In genomic region chr16:46853713-46854443, GRCh38 we compare ENCODE assay signal across 8 cellular contexts. TPM values are rescaled to one million over a fixed set of nuclear protein-coding genes. Genes with fewer than 3 reads are reported as not detected.
DNase-seq lines count a peak whose midpoint lies in the region; ATAC-seq and TF ChIP-seq lines count a peak whose summit lies in the region.

No MANE protein-coding gene starts in this region.

- H3K4me3 ChIP-seq in LNCaP clone FGC (ENCODE audit: low read depth, low read length) (no peak overlapping the region), adipocyte (ENCODE audit: low read length) (no peak overlapping the region), heart left ventricle (no peak overlapping the region), psoas muscle (no peak overlapping the region)

- H3K9me3 ChIP-seq in adipocyte (ENCODE audit: control insufficient read depth, low read length) (no peaks in the 10 kb centered on the region), heart left ventricle (no peaks in the 10 kb centered on the region), psoas muscle (no peaks in the 10 kb centered on the region)

- H3K36me3 ChIP-seq in adipocyte (ENCODE audit: control insufficient read depth, insufficient read depth, low read length, severe bottlenecking) (no peaks in the 10 kb centered on the region), heart left ventricle (no peaks in the 10 kb centered on the region), psoas muscle (ENCODE audit: insufficient read depth in 1 of 2, low read depth in 1 of 2) (no peaks in the 10 kb centered on the region)

- H3K9ac ChIP-seq in adipocyte (ENCODE audit: low read length): no peak overlapping the region

- TF ChIP-seq CTCF in LNCaP clone FGC (IDR thresholded peaks at IDR 0.05; ENCODE audit: control insufficient read depth, extremely low read depth, insufficient read depth) (peak; percentile 87), heart left ventricle (IDR thresholded peaks at IDR 0.05) (peak; percentile 69 to 87 (median 82)), psoas muscle (IDR thresholded peaks at IDR 0.05) (peak; percentile 86)

- peak; percentile 46 for DNase-seq in SIG-M5 treated with dmso at 0.1 percent for 504 hours (lab: John Stamatoyannopoulos, UW; ENCODE audit: unreplicated experiment)
- no peak for DNase-seq in SIG-M5 (lab: John Stamatoyannopoulos, UW)
- DNase-seq in LNCaP clone FGC (ENCODE audit: low read depth): peak; percentile 65
- DNase-seq in SKM-1 treated with dmso at 0.1 percent for 144 hours (lab: John Stamatoyannopoulos, UW; ENCODE audit: unreplicated experiment): peak; percentile 39
- DNase-seq in adipocyte (ENCODE audit: low read depth): peak; percentile 90
- DNase-seq in heart left ventricle: peak; percentile 70 to 84 (median 77)
- DNase-seq in psoas muscle: peak; percentile 71 to 85

- no peak for TF ChIP-seq POLR2A in heart left ventricle (IDR thresholded peaks at IDR 0.05)

- H3K27me3 ChIP-seq in adipocyte (replicated peaks; ENCODE audit: control insufficient read depth, insufficient read depth, low read length) (no peaks in the 10 kb centered on the region), heart left ventricle (no peaks in the 10 kb centered on the region), psoas muscle (ENCODE audit: insufficient read depth in 3 of 3, low read length in 2 of 3) (no peaks in the 10 kb centered on the region)

- no peak overlapping the region for H3K27ac ChIP-seq in heart left ventricle
- no peak overlapping the region for H3K27ac ChIP-seq in psoas muscle

- 21 to 26% (median 22%) methylated on average over 5 of the region's 5 CpGs for WGBS in heart left ventricle, 4 donors
- WGBS in psoas muscle, 3 donors: 16 to 22% (median 20%) methylated on average over 5 of the region's 5 CpGs

- intact Hi-C loops in heart left ventricle (cut with DNase I): loop anchor here (1.0 to 10.0 kb wide), 7 partner anchors 54 to 1313 kb away; no protein-coding TSS in a partner anchor
- intact Hi-C loops in psoas muscle (cut with DNase I): loop anchor here (2.0 to 5.0 kb wide), 2 partner anchors 55 to 73 kb away; no protein-coding TSS in a partner anchor

- H3K4me1 ChIP-seq in adipocyte (ENCODE audit: control insufficient read depth, insufficient read depth, low read length) (no peaks in the 10 kb centered on the region), heart left ventricle (peaks cover 0 to 4% (median 0%) of the 10 kb centered on the region in 12 donors), psoas muscle (peaks cover 12% of the 10 kb centered on the region)

- peak in 3 of 4 donors; percentile 79 to 89 (median 81) for ATAC-seq in heart left ventricle
- ATAC-seq in psoas muscle: peak; percentile 77 to 88 (median 78)
- no peak for ATAC-seq in GM19397 (IDR thresholded peaks at IDR 0.05; ENCODE audit: unreplicated experiment)

RNA-seq across cellular contexts. Expression of gene C16orf87, which starts 22.9 kb away (rescaled TPM):
- total RNA-seq in heart left ventricle (10 to 100 TPM in 8 of 9 donors, 1 to 10 TPM in 1; 8.9 to 15.8 (median 13.6) TPM), psoas muscle (10 to 100 TPM; 18.2 to 29.4 (median 24.4) TPM)
- polyA plus RNA-seq in heart left ventricle (10 to 100 TPM in 1 of 2 donors, 1 to 10 TPM in 1; 5.1 to 13.9 TPM), psoas muscle (10 to 100 TPM in 1 of 3 donors, 1 to 10 TPM in 2; 5.8 to 23.4 (median 8.1) TPM)

RNA-seq across cellular contexts. Expression of gene GPT2, which starts 30.3 kb away (rescaled TPM):
- total RNA-seq in heart left ventricle (10 to 100 TPM; 10.9 to 30.6 (median 15.3) TPM), psoas muscle (100 to 1,000 TPM in 1 of 4 donors, 10 to 100 TPM in 3; 27.7 to 110 (median 65.3) TPM)
- polyA plus RNA-seq in heart left ventricle (1 to 10 TPM; 8.5 to 9.0 TPM), psoas muscle (10 to 100 TPM; 25.7 to 52.5 (median 41.1) TPM)
